In the genomic region with DNA sequence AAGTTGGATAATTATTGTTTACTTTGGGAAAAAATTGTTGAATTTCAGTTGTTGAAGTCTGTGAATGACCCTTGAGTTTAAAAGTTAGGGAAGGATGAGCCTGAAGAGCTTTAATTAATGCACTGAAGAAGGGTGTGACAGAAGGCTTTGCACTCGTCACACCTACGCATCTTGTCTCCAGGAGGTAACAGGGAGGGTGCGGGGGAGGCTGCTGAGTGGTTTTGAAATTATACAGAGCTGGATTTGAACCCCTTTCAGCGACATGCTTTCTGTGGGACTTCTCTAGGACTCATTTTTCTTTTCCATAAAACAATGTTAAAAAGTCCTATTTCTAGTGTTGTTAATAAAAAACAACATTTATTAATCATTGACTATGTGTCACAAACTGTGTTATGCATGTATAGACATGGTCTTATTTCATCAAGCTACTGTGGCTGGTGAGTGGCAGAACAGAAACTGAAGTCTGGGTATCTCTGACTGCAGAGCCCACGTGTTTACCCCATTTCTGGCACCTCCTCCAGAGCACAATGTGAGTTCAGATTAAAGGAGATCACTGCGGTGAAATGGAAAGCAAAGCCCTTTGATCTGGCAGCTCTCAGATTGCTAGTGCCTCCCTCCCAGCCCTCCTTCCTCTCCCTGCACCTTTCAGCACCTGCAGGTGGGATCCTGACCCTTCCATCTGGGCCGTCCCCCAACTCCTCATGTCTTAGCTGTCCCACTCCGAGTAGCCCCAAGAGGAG, we compare ENCODE assay signal across 9 cellular contexts.
DNase-seq lines count a peak whose midpoint lies in the region; ATAC-seq lines count a peak whose summit lies in the region.
"Had no signal": no experiment of that assay in that cellular context is flagged by ENCODE, and none has a peak within 500 bp of the region (broad histone marks: within the 10 kb centered on the region; RNA-seq: fewer than 3 reads in every experiment).

No MANE protein-coding gene starts in this region.

- H3K4me1 ChIP-seq in effector memory CD4-positive, alpha-beta T cell (ENCODE audit: control insufficient read depth, insufficient read depth, low read length, poor library complexity, severe bottlenecking), result peaks cover 4% of the 10 kb centered on the region

- ATAC-seq in GM18861 (IDR thresholded peaks at IDR 0.05; ENCODE audit: unreplicated experiment) (peak; percentile 92), HG02870 (IDR thresholded peaks at IDR 0.05; ENCODE audit: unreplicated experiment) (no peak)
- ATAC-seq in activated T-cell treated with anti-CD3 and anti-CD28 coated beads, Interleukin-2, amount 50 U/mL, for 4 hours, result peak; percentile 97
- no peak for ATAC-seq in effector memory CD8-positive, alpha-beta T cell (replicated peaks)

- no peaks in the 10 kb centered on the region for H3K9me3 ChIP-seq in effector memory CD4-positive, alpha-beta T cell (ENCODE audit: control insufficient read depth, low read length)

- H3K9me3 Mint-ChIP-seq in activated T-cell treated with anti-CD3 and anti-CD28 coated beads, Interleukin-2, amount 50 U/mL, for 4 hours, result no peaks in the 10 kb centered on the region
- peaks cover 8 to 13% of the 10 kb centered on the region in 2 donors for H3K9me3 Mint-ChIP-seq in effector memory CD8-positive, alpha-beta T cell

- H3K36me3 Mint-ChIP-seq in activated T-cell treated with anti-CD3 and anti-CD28 coated beads, Interleukin-2, amount 50 U/mL, for 4 hours (ENCODE audit: insufficient read depth), result no peaks in the 10 kb centered on the region
- no peaks in the 10 kb centered on the region for H3K36me3 Mint-ChIP-seq in effector memory CD8-positive, alpha-beta T cell (ENCODE audit: insufficient read depth)

- no peaks in the 10 kb centered on the region for H3K27me3 Mint-ChIP-seq in activated T-cell treated with anti-CD3 and anti-CD28 coated beads, Interleukin-2, amount 50 U/mL, for 4 hours (ENCODE audit: low read depth)
- peaks cover 0 to 10% of the 10 kb centered on the region in 2 donors for H3K27me3 Mint-ChIP-seq in effector memory CD8-positive, alpha-beta T cell

- peak; percentile 38 for DNase-seq in HPDE6-E6E7 (ENCODE audit: extremely low spot score)
- peak; percentile 26 for DNase-seq in activated T-cell treated with anti-CD3 and anti-CD28 coated beads, Interleukin-2, amount 50 U/mL, for 4 hours
- DNase-seq in putamen (ENCODE audit: low spot score), result peak; percentile 79
- no peak for DNase-seq in DMS153 treated with DMSO at 0.1 percent for 48 hours (lab: John Stamatoyannopoulos, UW; ENCODE audit: unreplicated experiment)
- no peak for DNase-seq in effector memory CD8-positive, alpha-beta T cell
- DNase-seq in effector memory CD4-positive, alpha-beta T cell, result no peak

- no peaks in the 10 kb centered on the region for H3K27me3 ChIP-seq in effector memory CD4-positive, alpha-beta T cell (replicated peaks; ENCODE audit: control insufficient read depth, insufficient read depth, low read length, poor library complexity, severe bottlenecking)

- H3K27ac ChIP-seq in effector memory CD4-positive, alpha-beta T cell (ENCODE audit: insufficient read depth, low read length, poor library complexity, severe bottlenecking), result no peak overlapping the region

- no peak overlapping the region for H3K27ac Mint-ChIP-seq in effector memory CD8-positive, alpha-beta T cell
- H3K27ac Mint-ChIP-seq: progenitor cell of endocrine pancreas had no signal

- no peaks in the 10 kb centered on the region for H3K36me3 ChIP-seq in effector memory CD4-positive, alpha-beta T cell (ENCODE audit: control insufficient read depth, insufficient read depth, low read length)

- H3K4me1 Mint-ChIP-seq in activated T-cell treated with anti-CD3 and anti-CD28 coated beads, Interleukin-2, amount 50 U/mL, for 4 hours (ENCODE audit: low read depth), result peaks cover 19% of the 10 kb centered on the region
- H3K4me1 Mint-ChIP-seq in effector memory CD8-positive, alpha-beta T cell (ENCODE audit: low read depth in 2 of 2), result peaks cover 0 to 1% of the 10 kb centered on the region in 2 donors

- H3K4me3 ChIP-seq in effector memory CD4-positive, alpha-beta T cell (ENCODE audit: insufficient read depth, low read depth, low read length, poor library complexity, severe bottlenecking), result no peak overlapping the region

- H3K4me3 Mint-ChIP-seq in activated T-cell treated with anti-CD3 and anti-CD28 coated beads, Interleukin-2, amount 50 U/mL, for 4 hours, result peak overlapping the region; percentile 49
- H3K4me3 Mint-ChIP-seq in effector memory CD8-positive, alpha-beta T cell, result no peak overlapping the region

Comparison
In these comparisons a context has a peak if more than half of its experiments do, and no peak if none do; other contexts are left out.
1. ATAC-seq: peak in GM18861 (single experiment) and activated T-cell treated with anti-CD3 and anti-CD28 coated beads, Interleukin-2, amount 50 U/mL, for 4 hours (2 of 2); none in effector memory CD8-positive, alpha-beta T cell (single experiment) and HG02870 (single experiment).
2. DNase-seq: peak in HPDE6-E6E7 (single experiment), activated T-cell treated with anti-CD3 and anti-CD28 coated beads, Interleukin-2, amount 50 U/mL, for 4 hours (single experiment) and putamen (single experiment); none in DMS153 treated with DMSO at 0.1 percent for 48 hours (single experiment), effector memory CD8-positive, alpha-beta T cell (0 of 3) and effector memory CD4-positive, alpha-beta T cell (0 of 3).